Comparison of ENCODE assay signal across 22 cellular contexts in genomic region chr5:112317866-112318265, GRCh38.
DNase-seq lines count a peak whose midpoint lies in the region; ATAC-seq and TF ChIP-seq lines count a peak whose summit lies in the region.
"Had no signal": no experiment of that assay in that cellular context is flagged by ENCODE, and none has a peak within 500 bp of the region (broad histone marks: within the 10 kb centered on the region; RNA-seq: fewer than 3 reads in every experiment).

No MANE protein-coding gene starts in this region.

- no peaks in the 10 kb centered on the region for H3K9me3 ChIP-seq in trophoblast cell (ENCODE audit: insufficient read depth, low read depth, low read length)
- H3K9me3 ChIP-seq: BE2C, BLaER1 had no signal

- no peak overlapping the region for H3K9ac ChIP-seq in trophoblast cell (ENCODE audit: low read length)
- H3K9ac ChIP-seq: BLaER1 had no signal

- no peak overlapping the region for H3K18ac ChIP-seq in trophoblast cell (ENCODE audit: low read length)

- H3K4ac ChIP-seq in trophoblast cell (ENCODE audit: low read depth, low read length) = no peak overlapping the region

- no peak overlapping the region for H2BK5ac ChIP-seq in trophoblast cell (ENCODE audit: low read depth, low read length, poor library complexity)

- H3K36me3 ChIP-seq in trophoblast cell (ENCODE audit: control insufficient read depth in 1 of 2, insufficient read depth in 2 of 2, low read length in 2 of 2) = no peaks in the 10 kb centered on the region
- H3K36me3 ChIP-seq: BE2C, BLaER1 had no signal

- no peak overlapping the region for H3K4me2 ChIP-seq in trophoblast cell (ENCODE audit: low read length)
- H3K4me2 ChIP-seq: BLaER1 had no signal

- no peak overlapping the region for H3K14ac ChIP-seq in trophoblast cell (ENCODE audit: low read length)

- H2BK12ac ChIP-seq in trophoblast cell (ENCODE audit: low read length) = no peak overlapping the region

- H4K91ac ChIP-seq in trophoblast cell (ENCODE audit: low read depth, low read length) = no peak overlapping the region

- H3K79me1 ChIP-seq in trophoblast cell (ENCODE audit: low read length) = no peaks in the 10 kb centered on the region

- H3K4me1 ChIP-seq in trophoblast cell (ENCODE audit: control insufficient read depth in 1 of 2, insufficient read depth in 2 of 2, low read length in 2 of 2) = peaks cover 0 to 4% of the 10 kb centered on the region in 2 experiments
- H3K4me1 ChIP-seq: BE2C, BLaER1 had no signal

- H3K79me2 ChIP-seq in trophoblast cell (ENCODE audit: control insufficient read depth, insufficient read depth, low read length, poor library complexity) = peaks cover 1% of the 10 kb centered on the region

- no peak overlapping the region for H3K27ac ChIP-seq in trophoblast cell (ENCODE audit: low read depth, low read length)
- H3K27ac ChIP-seq in substantia nigra (ENCODE audit: low read depth, low read length, poor library complexity, severe bottlenecking) = no peak overlapping the region
- H3K27ac ChIP-seq: BLaER1 had no signal

- no peak overlapping the region for H2AFZ ChIP-seq in trophoblast cell (ENCODE audit: insufficient read depth, low read length, poor library complexity)

- no peak overlapping the region for H2AK5ac ChIP-seq in trophoblast cell (ENCODE audit: low read length)

- H4K12ac ChIP-seq in trophoblast cell (ENCODE audit: low read depth, low read length) = no peak overlapping the region

- H2BK120ac ChIP-seq in trophoblast cell (ENCODE audit: insufficient read depth, low read length, poor library complexity) = no peak overlapping the region

- no peak for TF ChIP-seq CTCF in epithelial cell of esophagus (IDR thresholded peaks at IDR 0.05; ENCODE audit: insufficient read depth, low read depth, low read length, missing control alignments)

- no CpG with 5 or more reads among the region's 1 CpG for WGBS in trophoblast cell (ENCODE audit: extremely low coverage, insufficient coverage, insufficient read length)

- no peak for ATAC-seq in GM21447 (IDR thresholded peaks at IDR 0.05; ENCODE audit: unreplicated experiment)
- ATAC-seq: GM12878 had no signal

- no peak overlapping the region for H3K23ac ChIP-seq in trophoblast cell (ENCODE audit: low read length)

- no peaks in the 10 kb centered on the region for H3K27me3 ChIP-seq in trophoblast cell (ENCODE audit: insufficient read depth, low read length)
- H3K27me3 ChIP-seq: BLaER1 had no signal

- DNase-seq in epithelial cell of esophagus (ENCODE audit: low read depth) (peak; percentile 50), trophoblast cell (peak; percentile 24 to 92), foreskin melanocyte (no peak), substantia nigra (lab: John Stamatoyannopoulos, UW) (no peak)
- DNase-seq: 8988T; ACHN; BE2C; C1 segment of cervical spinal cord; CD4-positive, alpha-beta memory T cell; CD4-positive, CD25-positive, alpha-beta regulatory T cell; CD8-positive, alpha-beta memory T cell; COR-L47; DMS 273 treated with DMSO at 0.1 percent for 48 hours; DMS153; DMS53; DMS79; DND-41; EL; GDM1 had no signal

- H3K4me3 ChIP-seq in epithelial cell of esophagus (ENCODE audit: low read length) = no peak overlapping the region
- no peak overlapping the region for H3K4me3 ChIP-seq in trophoblast cell (ENCODE audit: low read depth, low read length)
- H3K4me3 ChIP-seq: BLaER1, GM12878 had no signal

- no peak overlapping the region for H4K8ac ChIP-seq in trophoblast cell (ENCODE audit: low read depth, low read length)

Comparison
In these comparisons a context has a peak if more than half of its experiments do, and no peak if none do; other contexts are left out.
1. DNase-seq: peak in epithelial cell of esophagus (single experiment) and trophoblast cell (2 of 2); none in foreskin melanocyte (single experiment) and substantia nigra (0 of 49).